In genomic region chr1:155127105-155127671, GRCh38 we compare ENCODE assay signal across 7 cellular contexts. TPM values are rescaled to one million over a fixed set of nuclear protein-coding genes. Genes with fewer than 3 reads are reported as not detected.
A peak's percentile ranks its signal among the peaks of the same experiment; 100 is the strongest.
DNase-seq lines count a peak whose midpoint lies in the region; ATAC-seq lines count a peak whose summit lies in the region.

No MANE protein-coding gene starts in this region.

- H3K4me1 ChIP-seq in iPS-18a (ENCODE audit: control insufficient read depth, low read depth, low read length): peaks cover 49% of the 10 kb centered on the region

- H3K4me3 ChIP-seq in GM08714 (ENCODE audit: low read length) (peak overlapping the region; percentile 32; the same call in 1 of the 2 replicates), iPS-18a (ENCODE audit: low read length) (peak overlapping the region; percentile 54)

- H3K27ac ChIP-seq in iPS-18a (ENCODE audit: low read length): no peak overlapping the region

- H3K9ac ChIP-seq in iPS-18a (ENCODE audit: low read length): no peak overlapping the region

- peak; percentile 77 for DNase-seq in NCI-H69 (lab: John Stamatoyannopoulos, UW)
- DNase-seq in brain pericyte (ENCODE audit: low read depth, low spot score): peak; percentile 42
- DNase-seq in renal cortical epithelial cell (ENCODE audit: low read depth): peak; percentile 96

- peaks cover 73% of the 10 kb centered on the region for H3K27me3 ChIP-seq in iPS-18a (ENCODE audit: control insufficient read depth, insufficient read depth, low read length)

- ATAC-seq in HG03159 (IDR thresholded peaks at IDR 0.05; ENCODE audit: unreplicated experiment) (no peak), HG03108 (IDR thresholded peaks at IDR 0.05; ENCODE audit: unreplicated experiment) (no peak)

- no peaks in the 10 kb centered on the region for H3K9me3 ChIP-seq in iPS-18a (ENCODE audit: control insufficient read depth, low read depth, low read length)

- H3K36me3 ChIP-seq in iPS-18a (ENCODE audit: control insufficient read depth, low read depth, low read length): peaks cover 5% of the 10 kb centered on the region

RNA-seq across cellular contexts. Expression of gene EFNA1, which starts 0.5 kb away (rescaled TPM):
- total RNA-seq in renal cortical epithelial cell: 68.3 and 80.4 TPM in 2 replicates

RNA-seq across cellular contexts. Expression of gene SLC50A1, which starts 8.5 kb away (rescaled TPM):
- 16.7 and 63.0 TPM in 2 replicates for total RNA-seq in renal cortical epithelial cell

RNA-seq across cellular contexts. Expression of gene DPM3, which starts 13.1 kb away (rescaled TPM):
- total RNA-seq in renal cortical epithelial cell: 12.7 and 30.9 TPM in 2 replicates

RNA-seq across cellular contexts. Expression of gene KRTCAP2, which starts 45.9 kb away (rescaled TPM):
- total RNA-seq in renal cortical epithelial cell: 65.4 and 102 TPM in 2 replicates

RNA-seq across cellular contexts. Expression of gene TRIM46, which starts 46.5 kb away (rescaled TPM):
- total RNA-seq in renal cortical epithelial cell: 2.6 and 5.9 TPM in 2 replicates

Comparison
In these comparisons a context has a peak if more than half of its experiments do, and no peak if none do; other contexts are left out.
1. DNase-seq: peak in every context shown above with its lines; median percentile 96 in renal cortical epithelial cell; 77 in NCI-H69; 42 in brain pericyte.